ENCODE assay signal across 8 cellular contexts in genomic region chr12:49019435-49020317, GRCh38. TPM values are rescaled to one million over a fixed set of nuclear protein-coding genes. Genes with fewer than 3 reads are reported as not detected.
DNase-seq lines count a peak whose midpoint lies in the region; ATAC-seq and TF ChIP-seq lines count a peak whose summit lies in the region.

No MANE protein-coding gene starts in this region.

- peaks cover 47% of the 10 kb centered on the region for H3K36me3 Mint-ChIP-seq in Calu3 (ENCODE audit: insufficient read depth, unreplicated experiment)
- H3K36me3 Mint-ChIP-seq in central memory CD8-positive, alpha-beta T cell (ENCODE audit: insufficient read depth) = peaks cover 31% of the 10 kb centered on the region

- no peak for ATAC-seq in central memory CD8-positive, alpha-beta T cell (replicated peaks; ENCODE audit: extremely low read depth, poor library complexity, severe bottlenecking)
- ATAC-seq in HG03025 (IDR thresholded peaks at IDR 0.05; ENCODE audit: low FRiP score, unreplicated experiment) (no peak), HG03196 (IDR thresholded peaks at IDR 0.05; ENCODE audit: unreplicated experiment) (no peak)

- H3K4me3 Mint-ChIP-seq in Calu3 (ENCODE audit: low read depth, unreplicated experiment) = peak overlapping the region; percentile 87
- H3K4me3 Mint-ChIP-seq in central memory CD8-positive, alpha-beta T cell = peak overlapping the region; percentile 89

- H3K27ac Mint-ChIP-seq in Calu3 (ENCODE audit: unreplicated experiment) = peak overlapping the region; percentile 86
- H3K27ac Mint-ChIP-seq in central memory CD8-positive, alpha-beta T cell (ENCODE audit: low read depth) = peak overlapping the region; percentile 98

- DNase-seq in Calu3 = peak; percentile 46
- peak; percentile 42 for DNase-seq in SW480 (ENCODE audit: low spot score)
- DNase-seq in central memory CD8-positive, alpha-beta T cell (ENCODE audit: low spot score in 2 of 2) = no peak
- DNase-seq in NCI-H2081 treated with DMSO at 0.1 percent for 48 hours (lab: John Stamatoyannopoulos, UW) = no peak

- H3K27ac ChIP-seq in HUES48 (ENCODE audit: low read depth, low read length) (peak overlapping the region; percentile 95), mucosa of rectum (ENCODE audit: low read depth in 2 of 2, low read length in 2 of 2) (peak overlapping the region; percentile 95 to 96)

- H3K9me3 ChIP-seq in HUES48 (ENCODE audit: control insufficient read depth, insufficient read depth, low read length) (no peaks in the 10 kb centered on the region), mucosa of rectum (ENCODE audit: control insufficient read depth in 2 of 2, low read length in 2 of 2) (no peaks in the 10 kb centered on the region)

- peaks cover 35% of the 10 kb centered on the region for H3K36me3 ChIP-seq in HUES48 (ENCODE audit: control insufficient read depth, insufficient read depth, low read length)
- H3K36me3 ChIP-seq in mucosa of rectum (ENCODE audit: control insufficient read depth in 2 of 2, insufficient read depth in 2 of 2, low read length in 2 of 2) = peaks cover 25 to 30% of the 10 kb centered on the region in 2 donors

- no peaks in the 10 kb centered on the region for H3K27me3 Mint-ChIP-seq in Calu3 (ENCODE audit: unreplicated experiment)
- no peaks in the 10 kb centered on the region for H3K27me3 Mint-ChIP-seq in central memory CD8-positive, alpha-beta T cell

- no TSS peak for BruUV-seq in Calu3 (replicated peaks; lab: Mats Ljungman, UMichigan)

- intact Hi-C loops in Calu3 (cut with micrococcal nuclease; ENCODE audit: unreplicated experiment) = no loop called here

- H3K9ac ChIP-seq in HUES48 (ENCODE audit: low read depth, low read length) (0 out of 2 replicates have a peak overlapping the region, but pooled peaks have one; percentile 93), mucosa of rectum (ENCODE audit: low read depth in 1 of 2, low read length in 2 of 2) (no peak overlapping the region)

- H3K4me3 ChIP-seq in HUES48 (ENCODE audit: low read depth, low read length) (peak overlapping the region; percentile 85), mucosa of rectum (ENCODE audit: low read length in 2 of 2) (no peak overlapping the region)

- CTCF ChIA-PET in Calu3 (lab: Charles Lee) = interaction anchor here (0.6 to 1.1 kb wide), 2 partner anchors 38 to 68 kb away, joined by 4 read pairs; no protein-coding TSS in a partner anchor

- H3K4me1 ChIP-seq in HUES48 (ENCODE audit: control insufficient read depth, insufficient read depth, low read length) (peaks cover 14% of the 10 kb centered on the region), mucosa of rectum (ENCODE audit: control insufficient read depth in 2 of 2, insufficient read depth in 2 of 2, low read length in 2 of 2) (peaks cover 9 to 16% of the 10 kb centered on the region in 2 donors)

- H3K4me1 Mint-ChIP-seq in Calu3 (ENCODE audit: low read depth, unreplicated experiment) = peaks cover 15% of the 10 kb centered on the region
- H3K4me1 Mint-ChIP-seq in central memory CD8-positive, alpha-beta T cell = peaks cover 50% of the 10 kb centered on the region

- TF ChIP-seq CTCF in Calu3 (IDR thresholded peaks at IDR 0.05; ENCODE audit: unreplicated experiment) = peak; percentile 14

- H3K27me3 ChIP-seq in HUES48 (ENCODE audit: control insufficient read depth, insufficient read depth, low read length) = no peaks in the 10 kb centered on the region
- no peaks in the 10 kb centered on the region for H3K27me3 ChIP-seq in mucosa of rectum (ENCODE audit: control insufficient read depth in 2 of 2, insufficient read depth in 2 of 2, low read length in 2 of 2)

- H3K9me3 Mint-ChIP-seq in Calu3 (ENCODE audit: low read depth, unreplicated experiment) = no peaks in the 10 kb centered on the region
- H3K9me3 Mint-ChIP-seq in central memory CD8-positive, alpha-beta T cell = no peaks in the 10 kb centered on the region

RNA-seq across cellular contexts. Expression of gene PRKAG1, which starts 1.1 kb away (rescaled TPM):
- total RNA-seq in Calu3 (2022) = 34.2 and 36.9 TPM in 2 replicates

RNA-seq across cellular contexts. Expression of gene DDN, which starts 20.5 kb away (rescaled TPM):
- total RNA-seq in Calu3 (2022) = 0.12 and 0.21 TPM in 2 replicates

RNA-seq across cellular contexts. Expression of gene KMT2D, which starts 40.9 kb away (rescaled TPM):
- total RNA-seq in Calu3 (2022) = 72.9 and 79.7 TPM in 2 replicates

RNA-seq across cellular contexts. Expression of gene WNT1, which starts 41.6 kb away (rescaled TPM):
- total RNA-seq in Calu3 (2022) = not detected in 2 replicates

RNA-seq across cellular contexts. Expression of gene WNT10B, which starts 48.1 kb away (rescaled TPM):
- total RNA-seq in Calu3 (2022) = 0.73 TPM in 1 of 2 replicates, not detected in the other

Comparison
In these comparisons a context has a peak if more than half of its experiments do, and no peak if none do; other contexts are left out.
1. DNase-seq: peak in Calu3 (single experiment) and SW480 (single experiment); none in central memory CD8-positive, alpha-beta T cell (0 of 2) and NCI-H2081 treated with DMSO at 0.1 percent for 48 hours (single experiment).